Comparison of ENCODE assay signal across 1 cellular context in the genomic region with DNA sequence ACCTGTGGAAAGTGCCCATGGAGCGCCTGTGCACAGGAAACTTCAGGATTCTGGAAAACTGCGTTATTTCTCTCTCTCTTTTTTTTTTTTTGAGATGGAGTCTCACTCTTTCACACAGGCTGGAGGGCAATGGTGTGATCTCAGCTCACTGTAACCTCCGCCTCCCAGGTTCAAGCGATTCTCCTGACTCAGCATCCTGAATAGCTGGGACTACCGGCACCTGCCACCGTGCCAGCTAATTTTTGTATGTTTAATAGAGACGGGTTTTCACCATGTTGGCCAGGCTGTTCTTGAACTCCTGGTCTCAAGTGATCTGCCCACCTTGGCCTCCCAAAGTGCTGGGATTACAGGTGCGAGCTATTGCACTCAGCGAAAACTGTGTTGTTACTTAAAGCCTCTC.
TF ChIP-seq lines count a peak whose summit lies in the region.

No MANE protein-coding gene starts in this region.

TF ChIP-seq in H1, 55 proteins besides CTCF, POLR2A, EP300 and RAD21:
- peak; percentile 45; the same call in 1 of the 2 replicates for TF ChIP-seq MAFK (IDR thresholded peaks at IDR 0.05; ENCODE audit: low read depth, low read length)
